10 cellular contexts compared by ENCODE assay signal in genomic region chr10:73576178-73576889, GRCh38. TPM values are rescaled to one million over a fixed set of nuclear protein-coding genes. Genes with fewer than 3 reads are reported as not detected.
A peak's percentile ranks its signal among the peaks of the same experiment; 100 is the strongest.
DNase-seq lines count a peak whose midpoint lies in the region; ATAC-seq and TF ChIP-seq lines count a peak whose summit lies in the region.
"Had no signal": no experiment of that assay in that cellular context is flagged by ENCODE, and none has a peak within 500 bp of the region (broad histone marks: within the 10 kb centered on the region; RNA-seq: fewer than 3 reads in every experiment).

No MANE protein-coding gene starts in this region.

- H3K4me3 Mint-ChIP-seq in activated CD4-positive, alpha-beta T cell treated with anti-CD3 and anti-CD28 coated beads, Interleukin-2, amount 10 ng/mL, durations not matched to agents 24 days and 14 days = no peak overlapping the region

- no peaks in the 10 kb centered on the region for H3K27me3 ChIP-seq in esophagus squamous epithelium

- peaks cover 9 to 55% (median 16%) of the 10 kb centered on the region in 3 donors for H3K4me1 ChIP-seq in esophagus squamous epithelium

- peak; percentile 84 for ATAC-seq in omental fat pad (ENCODE audit: low FRiP score)
- no peak for ATAC-seq in HG03469 (IDR thresholded peaks at IDR 0.05; ENCODE audit: unreplicated experiment)

- H3K36me3 ChIP-seq in esophagus squamous epithelium = peaks cover 0 to 9% (median 0%) of the 10 kb centered on the region in 3 donors

- TF ChIP-seq POLR2A in esophagus squamous epithelium (IDR thresholded peaks at IDR 0.05) = peak in 3 of 4 donors; percentile 25 to 77 (median 62)

- H3K9me3 Mint-ChIP-seq in activated CD4-positive, alpha-beta T cell treated with anti-CD3 and anti-CD28 coated beads, Interleukin-2, amount 10 ng/mL, durations not matched to agents 24 days and 14 days = no peaks in the 10 kb centered on the region

- H3K27ac ChIP-seq in esophagus squamous epithelium = peak overlapping the region; percentile 67 to 86 (median 80)

- H3K27me3 Mint-ChIP-seq in activated CD4-positive, alpha-beta T cell treated with anti-CD3 and anti-CD28 coated beads, Interleukin-2, amount 10 ng/mL, durations not matched to agents 24 days and 14 days = peaks cover 5% of the 10 kb centered on the region

- TF ChIP-seq CTCF in AG09319 (IDR thresholded peaks at IDR 0.05; ENCODE audit: low read depth, low read length) = no peak
- no peak for TF ChIP-seq CTCF in esophagus squamous epithelium (IDR thresholded peaks at IDR 0.05)
- no peak for TF ChIP-seq CTCF in omental fat pad (IDR thresholded peaks at IDR 0.05)

- WGBS in esophagus squamous epithelium, 2 donors = 30 to 37% methylated on average over 4 of the region's 4 CpGs

- intact Hi-C loops in esophagus squamous epithelium (cut with DNase I) = no loop called here
- intact Hi-C loops in activated CD4-positive, alpha-beta T cell treated with anti-CD3 and anti-CD28 coated beads, Interleukin-2, amount 10 ng/mL, durations not matched to agents 24 days and 14 days (cut with micrococcal nuclease) = no loop called here

- H3K9me3 ChIP-seq in esophagus squamous epithelium = no peaks in the 10 kb centered on the region

- DNase-seq in AG09319 (ENCODE audit: extremely low read depth, low read depth) (peak; percentile 66), NOMO-1 treated with DMSO at 0.1 percent for 48 hours (lab: John Stamatoyannopoulos, UW; ENCODE audit: unreplicated experiment) (peak; percentile 43), esophagus squamous epithelium (lab: John Stamatoyannopoulos, UW) (no peak), omental fat pad (ENCODE audit: low spot score) (no peak), NCI-H1930 (lab: John Stamatoyannopoulos, UW) (no peak), ureter (ENCODE audit: low spot score) (no peak)
- DNase-seq in activated CD4-positive, alpha-beta T cell treated with anti-CD3 and anti-CD28 coated beads, Interleukin-2, amount 10 ng/mL, durations not matched to agents 24 days and 14 days = no peak
- DNase-seq: activated CD8-positive, alpha-beta memory T cell treated with anti-CD3 and anti-CD28 coated beads, Interleukin-2, amount 50 U/mL, for 48 hours; NCI-H510A had no signal

- H3K27ac Mint-ChIP-seq in activated CD4-positive, alpha-beta T cell treated with anti-CD3 and anti-CD28 coated beads, Interleukin-2, amount 10 ng/mL, durations not matched to agents 24 days and 14 days = no peak overlapping the region

- H3K4me3 ChIP-seq in esophagus squamous epithelium = peak overlapping the region in 3 of 4 donors; percentile 26 to 49 (median 34)

- no peaks in the 10 kb centered on the region for H3K36me3 Mint-ChIP-seq in activated CD4-positive, alpha-beta T cell treated with anti-CD3 and anti-CD28 coated beads, Interleukin-2, amount 10 ng/mL, durations not matched to agents 24 days and 14 days (ENCODE audit: low read depth)

- H3K4me1 Mint-ChIP-seq in activated CD4-positive, alpha-beta T cell treated with anti-CD3 and anti-CD28 coated beads, Interleukin-2, amount 10 ng/mL, durations not matched to agents 24 days and 14 days = no peaks in the 10 kb centered on the region

RNA-seq across cellular contexts. Expression of gene USP54, which starts 14.8 kb away (rescaled TPM):
- total RNA-seq in esophagus squamous epithelium (10 to 100 TPM; 17.8 to 37.4 (median 32.7) TPM), omental fat pad (10 to 100 TPM in 3 of 4 donors, 1 to 10 TPM in 1; 9.2 to 28.1 (median 20.2) TPM), ureter (124 TPM)
- 7.3 and 7.8 TPM in 2 replicates for total RNA-seq in activated CD4-positive, alpha-beta T cell treated with anti-CD3 and anti-CD28 coated beads, Interleukin-2, amount 10 ng/mL, durations not matched to agents 24 days and 14 days

Comparison
In these comparisons a context has a peak if more than half of its experiments do, and no peak if none do; other contexts are left out.
1. DNase-seq: peak in AG09319 (single experiment) and NOMO-1 treated with DMSO at 0.1 percent for 48 hours (single experiment); none in esophagus squamous epithelium (single experiment), omental fat pad (single experiment), NCI-H1930 (0 of 2), ureter (single experiment) and activated CD4-positive, alpha-beta T cell treated with anti-CD3 and anti-CD28 coated beads, Interleukin-2, amount 10 ng/mL, durations not matched to agents 24 days and 14 days (single experiment).